Comparison of ENCODE assay signal across 25 cellular contexts in the genomic region with DNA sequence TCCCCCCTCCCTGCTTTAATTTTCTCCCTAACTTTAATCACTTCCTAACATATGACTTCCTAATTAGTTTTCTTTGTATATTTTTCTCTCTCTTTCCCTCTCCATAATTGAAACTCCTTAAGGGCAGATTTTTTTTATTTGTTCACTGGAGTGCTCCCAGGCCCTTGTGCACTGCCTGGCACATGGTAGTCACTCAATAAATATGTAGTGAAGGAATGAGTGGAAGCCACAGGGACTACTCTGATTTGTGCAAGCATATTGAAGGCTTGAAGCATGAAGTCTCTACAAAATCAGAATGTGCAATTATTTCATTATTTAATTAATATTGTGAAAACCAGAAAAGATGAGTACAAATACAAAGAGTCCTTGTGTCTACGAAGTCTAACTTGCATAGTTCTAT. TPM values are rescaled to one million over a fixed set of nuclear protein-coding genes. Genes with fewer than 3 reads are reported as not detected.
DNase-seq lines count a peak whose midpoint lies in the region; FAIRE-seq and TF ChIP-seq lines count a peak whose summit lies in the region.
"Had no signal": no experiment of that assay in that cellular context is flagged by ENCODE, and none has a peak within 500 bp of the region (broad histone marks: within the 10 kb centered on the region; RNA-seq: fewer than 3 reads in every experiment).

No MANE protein-coding gene starts in this region.

- peaks cover 19% of the 10 kb centered on the region for H3K4me1 ChIP-seq in GM23248 (ENCODE audit: insufficient read depth)
- H3K4me1 ChIP-seq in astrocyte (ENCODE audit: insufficient read depth, low read length) = no peaks in the 10 kb centered on the region
- H3K4me1 ChIP-seq in MM.1S (ENCODE audit: low read length) = no peaks in the 10 kb centered on the region
- H3K4me1 ChIP-seq: foreskin keratinocyte, parathyroid adenoma had no signal

- H3K9me2 ChIP-seq in GM23248 (ENCODE audit: insufficient read depth) (no peaks in the 10 kb centered on the region), MM.1S (replicated peaks; ENCODE audit: insufficient read depth, low read length) (no peaks in the 10 kb centered on the region)

- no peaks in the 10 kb centered on the region for H3K9me3 ChIP-seq in GM23248 (ENCODE audit: low read depth)
- no peaks in the 10 kb centered on the region for H3K9me3 ChIP-seq in astrocyte (ENCODE audit: insufficient read depth, low read depth, low read length)
- no peaks in the 10 kb centered on the region for H3K9me3 ChIP-seq in MM.1S (replicated peaks; ENCODE audit: insufficient read depth, low read length)

- H3K4me2 ChIP-seq in GM23248 (ENCODE audit: unreplicated experiment) = peak overlapping the region; percentile 10
- H3K4me2 ChIP-seq in astrocyte (ENCODE audit: low read length) = no peak overlapping the region
- no peak overlapping the region for H3K4me2 ChIP-seq in MM.1S (ENCODE audit: low read depth, low read length)

- peak overlapping the region; percentile 28 for H3K4me3 Mint-ChIP-seq in astrocyte (ENCODE audit: unreplicated experiment)
- H3K4me3 Mint-ChIP-seq: CD4-positive, alpha-beta T cell; memory B cell; naive thymus-derived CD8-positive, alpha-beta T cell; stimulated activated naive CD8-positive, alpha-beta T cell treated with anti-CD3 and anti-CD28 coated beads, Interleukin-15, Interleukin-2, amounts not matched to agents 100 ng/mL and 50 ng/mL, for 24 hours; T-cell had no signal

- H3K27me3 ChIP-seq in GM23248 (replicated peaks; ENCODE audit: insufficient read depth) (no peaks in the 10 kb centered on the region), astrocyte (ENCODE audit: insufficient read depth, low read length) (no peaks in the 10 kb centered on the region), MM.1S (replicated peaks; ENCODE audit: insufficient read depth, low read length) (no peaks in the 10 kb centered on the region)
- H3K27me3 ChIP-seq: foreskin keratinocyte had no signal

- CTCF ChIA-PET in AG04449 (lab: Yijun Ruan, JAX) = no interaction called here

- H3K36me3 Mint-ChIP-seq in astrocyte (ENCODE audit: low read depth, unreplicated experiment) = peaks cover 1% of the 10 kb centered on the region
- H3K36me3 Mint-ChIP-seq: naive thymus-derived CD8-positive, alpha-beta T cell; T-cell had no signal

- FAIRE-seq in astrocyte (lab: Jason Lieb, UNC) = no peak

- H3K9me3 Mint-ChIP-seq in astrocyte (ENCODE audit: unreplicated experiment) = no peaks in the 10 kb centered on the region
- H3K9me3 Mint-ChIP-seq: CD4-positive, alpha-beta T cell; memory B cell; naive thymus-derived CD8-positive, alpha-beta T cell; stimulated activated naive CD8-positive, alpha-beta T cell treated with anti-CD3 and anti-CD28 coated beads, Interleukin-15, Interleukin-2, amounts not matched to agents 100 ng/mL and 50 ng/mL, for 24 hours; T-cell had no signal

- peak; percentile 38 for DNase-seq in AG04449 (ENCODE audit: low read depth, low spot score)
- DNase-seq in GM23248 = peak; percentile 76
- DNase-seq in astrocyte (ENCODE audit: low read depth) = peak; percentile 69
- peak; percentile 16 for DNase-seq in fibroblast of villous mesenchyme (ENCODE audit: low read depth)
- DNase-seq in NCI-H187 (lab: John Stamatoyannopoulos, UW) = no peak
- DNase-seq in MM.1S = no peak
- no peak for DNase-seq in DMS53 treated with DMSO at 0.1 percent for 48 hours (lab: John Stamatoyannopoulos, UW; ENCODE audit: unreplicated experiment)
- no peak for DNase-seq in DMS 273 treated with DMSO at 0.1 percent for 48 hours (lab: John Stamatoyannopoulos, UW)
- DNase-seq: 8988T; activated CD4-positive, alpha-beta T cell treated with anti-CD3 and anti-CD28 coated beads for 48 hours; activated effector memory CD4-positive, alpha-beta T cell treated with Interleukin-2 at 50 U/mL for 16 hours; CD4-positive, alpha-beta T cell; cerebellar nuclear complex; effector CD8-positive, alpha-beta T cell; KG1; naive thymus-derived CD8-positive, alpha-beta T cell; NCI-H1105 treated with DMSO at 0.1 percent for 48 hours; NCI-H524 treated with DMSO at 0.1 percent for 48 hours; Right ventricle myocardium superior; stimulated activated CD4-positive, alpha-beta T cell treated with anti-CD3 and anti-CD28 coated beads, Interleukin-2, amount 100 ng/mL, for 24 hours; T-cell had no signal

- H2AFZ ChIP-seq in GM23248 = no peak overlapping the region
- H2AFZ ChIP-seq in astrocyte (ENCODE audit: low read depth, low read length) = no peak overlapping the region
- H2AFZ ChIP-seq in MM.1S (ENCODE audit: low read length) = no peak overlapping the region
- H2AFZ ChIP-seq: parathyroid adenoma had no signal

- H4K20me1 ChIP-seq in GM23248 (ENCODE audit: insufficient read depth) (no peaks in the 10 kb centered on the region), astrocyte (ENCODE audit: insufficient read depth, low read length) (no peaks in the 10 kb centered on the region), MM.1S (ENCODE audit: insufficient read depth, low read length) (no peaks in the 10 kb centered on the region)

- WGBS in GM23248 (ENCODE audit: low coverage in 1 of 2, low lambda C conversion rate in 2 of 2, missing lambda C conversion rate in 2 of 2), 2 experiments = 96 to 100% methylated on average over 1 of the region's 1 CpG

- no peaks in the 10 kb centered on the region for H3K27me3 Mint-ChIP-seq in astrocyte (ENCODE audit: low read depth, unreplicated experiment)
- H3K27me3 Mint-ChIP-seq: CD4-positive, alpha-beta T cell; memory B cell had no signal

- H3F3A ChIP-seq in GM23248 (ENCODE audit: insufficient read depth) (0 out of 2 replicates have a peak, but pooled peaks cover 4% of the 10 kb centered on the region), MM.1S (ENCODE audit: insufficient read depth, low read length) (no peaks in the 10 kb centered on the region)

- in situ Hi-C loops in GM23248 (cut with MboI) = no loop called here

- no peak overlapping the region for H3K9ac ChIP-seq in GM23248
- no peak overlapping the region for H3K9ac ChIP-seq in astrocyte (ENCODE audit: low read length)
- no peak overlapping the region for H3K9ac ChIP-seq in MM.1S (ENCODE audit: low read length)
- H3K9ac ChIP-seq: parathyroid adenoma had no signal

- peaks cover 17% of the 10 kb centered on the region for H3K4me1 Mint-ChIP-seq in astrocyte (ENCODE audit: low read depth, unreplicated experiment)
- H3K4me1 Mint-ChIP-seq: memory B cell; naive thymus-derived CD8-positive, alpha-beta T cell; T-cell had no signal

- POLR2A ChIA-PET in AG04449 (lab: Yijun Ruan, JAX) = no interaction called here

- no peak overlapping the region for H3K4me3 ChIP-seq in AG04449 (ENCODE audit: low read depth, low read length)
- no peak overlapping the region for H3K4me3 ChIP-seq in GM23248
- H3K4me3 ChIP-seq in astrocyte (ENCODE audit: insufficient read depth, low read depth, low read length) = no peak overlapping the region
- H3K4me3 ChIP-seq in fibroblast of villous mesenchyme (ENCODE audit: low read depth, low read length) = no peak overlapping the region
- H3K4me3 ChIP-seq in MM.1S (ENCODE audit: low read length) = no peak overlapping the region

- H3K27ac Mint-ChIP-seq in astrocyte (ENCODE audit: unreplicated experiment) = peak overlapping the region; percentile 96
- H3K27ac Mint-ChIP-seq: CD4-positive, alpha-beta T cell; memory B cell; naive thymus-derived CD8-positive, alpha-beta T cell; stimulated activated naive CD8-positive, alpha-beta T cell treated with anti-CD3 and anti-CD28 coated beads, Interleukin-15, Interleukin-2, amounts not matched to agents 100 ng/mL and 50 ng/mL, for 24 hours; T-cell had no signal

- no peak overlapping the region for H3K27ac ChIP-seq in GM23248
- peak overlapping the region; percentile 23 for H3K27ac ChIP-seq in astrocyte (ENCODE audit: low read depth, low read length)
- H3K27ac ChIP-seq in MM.1S (ENCODE audit: low read length) = no peak overlapping the region
- H3K27ac ChIP-seq: foreskin keratinocyte, parathyroid adenoma had no signal

- H3K36me3 ChIP-seq in GM23248 (ENCODE audit: low read depth) (peaks cover 13% of the 10 kb centered on the region), astrocyte (ENCODE audit: insufficient read depth, low read length) (no peaks in the 10 kb centered on the region), MM.1S (replicated peaks; ENCODE audit: insufficient read depth, low read length) (no peaks in the 10 kb centered on the region)

- no peaks in the 10 kb centered on the region for H3K79me2 ChIP-seq in GM23248 (ENCODE audit: insufficient read depth)
- H3K79me2 ChIP-seq in astrocyte (ENCODE audit: insufficient read depth, low read length) = no peaks in the 10 kb centered on the region
- no peaks in the 10 kb centered on the region for H3K79me2 ChIP-seq in MM.1S (ENCODE audit: low read length)
- H3K79me2 ChIP-seq: parathyroid adenoma had no signal

- TF ChIP-seq CTCF in AG04449 (IDR thresholded peaks at IDR 0.05; ENCODE audit: insufficient read depth, low read length, missing control alignments) = no peak
- no peak for TF ChIP-seq CTCF in astrocyte (IDR thresholded peaks at IDR 0.05; ENCODE audit: insufficient read depth, low read depth, low read length)
- no peak for TF ChIP-seq CTCF in fibroblast of villous mesenchyme (IDR thresholded peaks at IDR 0.05; ENCODE audit: insufficient read depth, low read depth, low read length)
- TF ChIP-seq CTCF in MM.1S (IDR thresholded peaks at IDR 0.05; ENCODE audit: low read length) = no peak

RNA-seq across cellular contexts. Expression of gene SNX7, which starts 41.5 kb away (rescaled TPM):
- total RNA-seq in GM23248 (2014; rRNA removed; shearing (Covaris generic)) = 49.1 and 59.7 TPM in 2 replicates
- 84.3 and 90.6 TPM in 2 replicates for polyA plus RNA-seq in GM23248 (2016; fragmentation: Nextera tagmentation; extraction: Ambion mirVana)
- 38.9 and 39.9 TPM in 2 replicates for total RNA-seq in astrocyte
- total RNA-seq in fibroblast of villous mesenchyme = 51.2 and 52.7 TPM in 2 replicates
- total RNA-seq: CD4-positive, alpha-beta T cell; naive thymus-derived CD8-positive, alpha-beta T cell had no signal

Comparison
In these comparisons a context has a peak if more than half of its experiments do, and no peak if none do; other contexts are left out.
1. DNase-seq: peak in AG04449 (single experiment), GM23248 (single experiment), astrocyte (single experiment) and fibroblast of villous mesenchyme (single experiment); none in NCI-H187 (0 of 2), MM.1S (single experiment), DMS53 treated with DMSO at 0.1 percent for 48 hours (single experiment) and DMS 273 treated with DMSO at 0.1 percent for 48 hours (single experiment).